Comparison of ENCODE assay signal across 1 cellular context in the genomic region with DNA sequence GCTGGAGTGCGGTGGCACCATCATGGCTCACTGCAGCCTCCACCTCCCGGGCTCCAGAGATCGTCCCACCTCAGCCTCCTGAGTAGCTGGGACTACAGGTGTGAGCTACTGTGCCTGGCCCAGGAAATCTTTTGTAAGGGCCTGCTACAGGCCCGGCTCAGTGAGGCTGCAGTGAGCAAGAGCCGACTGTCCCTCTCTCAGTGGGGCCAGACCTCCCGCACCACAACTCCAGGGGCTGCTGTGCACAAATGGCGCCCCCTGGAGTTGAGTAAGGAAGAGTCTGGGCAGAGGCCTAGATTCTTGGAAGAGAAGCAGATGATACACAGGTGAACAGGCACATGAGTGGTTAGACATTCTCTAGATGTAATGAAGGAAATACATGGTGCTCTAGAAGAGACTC.
TF ChIP-seq lines count a peak whose summit lies in the region.

No MANE protein-coding gene starts in this region.

TF ChIP-seq in K562, 482 proteins besides CTCF, POLR2A, EP300 and RAD21 (continued from another document):
- TF ChIP-seq, protein P1, sequence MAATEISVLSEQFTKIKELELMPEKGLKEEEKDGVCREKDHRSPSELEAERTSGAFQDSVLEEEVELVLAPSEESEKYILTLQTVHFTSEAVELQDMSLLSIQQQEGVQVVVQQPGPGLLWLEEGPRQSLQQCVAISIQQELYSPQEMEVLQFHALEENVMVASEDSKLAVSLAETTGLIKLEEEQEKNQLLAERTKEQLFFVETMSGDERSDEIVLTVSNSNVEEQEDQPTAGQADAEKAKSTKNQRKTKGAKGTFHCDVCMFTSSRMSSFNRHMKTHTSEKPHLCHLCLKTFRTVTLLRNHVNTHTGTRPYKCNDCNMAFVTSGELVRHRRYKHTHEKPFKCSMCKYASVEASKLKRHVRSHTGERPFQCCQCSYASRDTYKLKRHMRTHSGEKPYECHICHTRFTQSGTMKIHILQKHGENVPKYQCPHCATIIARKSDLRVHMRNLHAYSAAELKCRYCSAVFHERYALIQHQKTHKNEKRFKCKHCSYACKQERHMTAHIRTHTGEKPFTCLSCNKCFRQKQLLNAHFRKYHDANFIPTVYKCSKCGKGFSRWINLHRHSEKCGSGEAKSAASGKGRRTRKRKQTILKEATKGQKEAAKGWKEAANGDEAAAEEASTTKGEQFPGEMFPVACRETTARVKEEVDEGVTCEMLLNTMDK (IDR thresholded peaks at IDR 0.05; ENCODE audit: borderline replicate concordance, insufficient read depth, low read depth, low read length, poor library complexity, severe bottlenecking), result peak; percentile 43
- TF ChIP-seq MXI1 (IDR thresholded peaks at IDR 0.05; ENCODE audit: low read depth, low read length), result no peak
